Comparison of ENCODE assay signal across 10 cellular contexts in the genomic region with DNA sequence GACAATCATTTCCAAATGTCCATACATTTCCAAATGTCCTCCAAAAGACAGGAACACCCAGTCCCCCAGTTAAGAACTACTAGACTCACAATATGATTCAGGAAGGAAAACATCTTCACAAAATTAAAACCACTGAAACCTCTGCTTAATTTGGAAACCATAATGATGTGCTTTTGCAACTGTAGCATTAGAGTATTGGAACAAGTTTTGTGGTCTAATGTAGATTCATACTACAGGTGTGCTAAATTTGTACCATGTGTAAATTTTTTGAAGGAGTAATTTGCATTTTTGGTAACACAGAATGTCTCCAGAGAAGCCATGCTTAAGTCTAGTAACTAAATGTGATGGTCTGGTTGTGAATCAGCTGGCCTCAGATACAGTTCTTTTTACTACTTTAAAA.
DNase-seq lines count a peak whose midpoint lies in the region; ATAC-seq lines count a peak whose summit lies in the region.
"Had no signal": no experiment of that assay in that cellular context is flagged by ENCODE, and none has a peak within 500 bp of the region (broad histone marks: within the 10 kb centered on the region; RNA-seq: fewer than 3 reads in every experiment).

No MANE protein-coding gene starts in this region.

- H3K27ac ChIP-seq in BLaER1 treated with 17β-estradiol and CSF1 and Interleukin-3, amounts not matched to agents 10 nM and 100 nM = no peak overlapping the region
- H3K27ac ChIP-seq: left ventricle myocardium inferior had no signal

- no peaks in the 10 kb centered on the region for H3K27me3 ChIP-seq in BLaER1 treated with 17β-estradiol and CSF1 and Interleukin-3, amounts not matched to agents 10 nM and 100 nM

- H3K4me2 ChIP-seq in BLaER1 treated with 17β-estradiol and CSF1 and Interleukin-3, amounts not matched to agents 10 nM and 100 nM = peak overlapping the region in 9 of 11 experiments; percentile 0 to 50 (median 20); a peak in 10 of 22 replicates

- DNase-seq in HCEC 1CT (no peak), DMS79 treated with DMSO at 0.1 percent for 48 hours (lab: John Stamatoyannopoulos, UW) (no peak), T-helper 9 cell (no peak)
- no peak for DNase-seq in activated CD4-positive, alpha-beta T cell treated with anti-CD3 and anti-CD28 coated beads, Interleukin-2, amount 50 U/mL, for 1 hour
- DNase-seq: left ventricle myocardium inferior had no signal

- H3K36me3 ChIP-seq in BLaER1 treated with 17β-estradiol and CSF1 and Interleukin-3, amounts not matched to agents 10 nM and 100 nM = peaks cover 0 to 15% (median 0%) of the 10 kb centered on the region in 11 experiments; a peak in 3 of 22 replicates
- H3K36me3 ChIP-seq: left ventricle myocardium inferior had no signal

- peaks cover 0 to 77% (median 0%) of the 10 kb centered on the region in 11 experiments; a peak in 4 of 22 replicates for H4K20me1 ChIP-seq in BLaER1 treated with 17β-estradiol and CSF1 and Interleukin-3, amounts not matched to agents 10 nM and 100 nM

- H3K9me3 ChIP-seq in BLaER1 treated with 17β-estradiol and CSF1 and Interleukin-3, amounts not matched to agents 10 nM and 100 nM (replicated peaks in 1 of 11) = no peaks in the 10 kb centered on the region
- H3K9me3 ChIP-seq: left ventricle myocardium inferior had no signal

- H3K9ac ChIP-seq in BLaER1 treated with 17β-estradiol and CSF1 and Interleukin-3, amounts not matched to agents 10 nM and 100 nM = no peak overlapping the region

- ATAC-seq in GM18907 (IDR thresholded peaks at IDR 0.05; ENCODE audit: unreplicated experiment) (peak; percentile 71), HG02642 (IDR thresholded peaks at IDR 0.05; ENCODE audit: poor library complexity, unreplicated experiment) (peak; percentile 72), HG03565 (IDR thresholded peaks at IDR 0.05; ENCODE audit: unreplicated experiment) (peak; percentile 91)
- ATAC-seq: Right ventricle myocardium inferior had no signal

- no peak overlapping the region for H3K4me3 ChIP-seq in BLaER1 treated with 17β-estradiol and CSF1 and Interleukin-3, amounts not matched to agents 10 nM and 100 nM
- H3K4me3 ChIP-seq: left ventricle myocardium inferior had no signal

- peaks cover 3 to 28% (median 14%) of the 10 kb centered on the region in 10 experiments; a peak in 14 of 20 replicates for H3K4me1 ChIP-seq in BLaER1 treated with 17β-estradiol and CSF1 and Interleukin-3, amounts not matched to agents 10 nM and 100 nM
